ENCODE assay signal across 31 cellular contexts in genomic region chr11:103948331-103948730, GRCh38.
"Had no signal": no experiment of that assay in that cellular context is flagged by ENCODE, and none has a peak within 500 bp of the region (broad histone marks: within the 10 kb centered on the region; RNA-seq: fewer than 3 reads in every experiment).

No MANE protein-coding gene starts in this region.

- H2AFZ ChIP-seq: neural progenitor cell, parathyroid adenoma had no signal

- ATAC-seq: activated CD8-positive, alpha-beta T cell treated with anti-CD3 and anti-CD28 coated beads for 36 hours; activated T-cell treated with anti-CD3 and anti-CD28 coated beads, Interleukin-2, amount 50 U/mL, for 4 hours; activated T-helper 17 cell treated with anti-CD3 and anti-CD28 coated beads, Interleukin-2, amount 50 U/mL, for 72 hours; body of pancreas; stimulated activated naive B cell treated with anti-CD40 and anti-IgM and Interleukin-4, amounts not matched to agents 10 μg/mL and 1 μg/mL and 100 μg/mL, for 72 hours; T-helper 17 cell; upper lobe of right lung had no signal

- H3K4me3 Mint-ChIP-seq: activated B cell treated with CpG ODN at 0.5 μM for 24 hours; activated CD8-positive, alpha-beta T cell treated with anti-CD3 and anti-CD28 coated beads for 36 hours; activated T-cell treated with anti-CD3 and anti-CD28 coated beads, Interleukin-2, amount 50 U/mL, for 4 hours; activated T-helper 17 cell treated with anti-CD3 and anti-CD28 coated beads, Interleukin-2, amount 50 U/mL, for 72 hours; mesothelial cell of epicardium; naive B cell; neural progenitor cell; stimulated activated naive B cell treated with anti-CD40 and anti-IgM and Interleukin-4, amounts not matched to agents 10 μg/mL and 1 μg/mL and 100 μg/mL, for 72 hours; T-helper 17 cell had no signal

- H3K4me1 Mint-ChIP-seq: activated B cell treated with CpG ODN at 0.5 μM for 24 hours; activated T-helper 17 cell treated with anti-CD3 and anti-CD28 coated beads, Interleukin-2, amount 50 U/mL, for 72 hours; naive B cell; neural progenitor cell; stimulated activated naive B cell treated with anti-CD40 and anti-IgM and Interleukin-4, amounts not matched to agents 10 μg/mL and 1 μg/mL and 100 μg/mL, for 72 hours; T-helper 17 cell had no signal

- H3K27ac Mint-ChIP-seq: activated B cell treated with CpG ODN at 0.5 μM for 24 hours; activated CD8-positive, alpha-beta T cell treated with anti-CD3 and anti-CD28 coated beads for 36 hours; activated T-helper 17 cell treated with anti-CD3 and anti-CD28 coated beads, Interleukin-2, amount 50 U/mL, for 72 hours; mesothelial cell of epicardium; naive B cell; neural progenitor cell; stimulated activated naive B cell treated with anti-CD40 and anti-IgM and Interleukin-4, amounts not matched to agents 10 μg/mL and 1 μg/mL and 100 μg/mL, for 72 hours; T-helper 17 cell had no signal

- DNase-seq: activated B cell treated with CpG ODN at 0.5 μM for 24 hours; activated CD4-positive, alpha-beta T cell treated with anti-CD3 and anti-CD28 coated beads, Interleukin-2, amount 50 U/mL, for 1 hour; activated CD8-positive, alpha-beta T cell treated with anti-CD3 and anti-CD28 coated beads for 36 hours; activated gamma-delta T cell treated with Interleukin-2 at 50 U/mL for 16 hours; activated naive CD4-positive, alpha-beta T cell treated with anti-CD3 and anti-CD28 coated beads, Interleukin-2, amount 50 U/mL, for 16 hours; activated T-cell treated with anti-CD3 and anti-CD28 coated beads, Interleukin-2, amount 50 U/mL, for 4 hours; body of pancreas; cerebellar nuclear complex; colonic mucosa; effector memory CD4-positive, alpha-beta T cell; erythroblast; heart left ventricle; left ventricle myocardium inferior; naive B cell; occipital lobe; psoas muscle; sigmoid colon; small intestine; stimulated activated CD4-positive, alpha-beta T cell treated with anti-CD3 and anti-CD28 coated beads, Interleukin-4, amount 100 ng/mL, for 4 hours; stimulated activated CD8-positive, alpha-beta memory T cell treated with anti-CD3 and anti-CD28 coated beads, Interleukin-4, amount 100 ng/mL, for 48 hours; stimulated activated naive B cell treated with anti-CD40 and anti-IgM and Interleukin-4, amounts not matched to agents 10 μg/mL and 1 μg/mL and 100 μg/mL, for 72 hours; stomach; T-helper 17 cell; T1000; thyroid gland; upper lobe of right lung had no signal

- H3K36me3 ChIP-seq: colonic mucosa, heart left ventricle, neural progenitor cell, sigmoid colon, stomach, thyroid gland, upper lobe of right lung had no signal

- H3K27me3 Mint-ChIP-seq: activated B cell treated with CpG ODN at 0.5 μM for 24 hours; activated CD8-positive, alpha-beta T cell treated with anti-CD3 and anti-CD28 coated beads for 36 hours; activated T-helper 17 cell treated with anti-CD3 and anti-CD28 coated beads, Interleukin-2, amount 50 U/mL, for 72 hours; stimulated activated naive B cell treated with anti-CD40 and anti-IgM and Interleukin-4, amounts not matched to agents 10 μg/mL and 1 μg/mL and 100 μg/mL, for 72 hours; T-helper 17 cell had no signal

- H3K4me3 ChIP-seq: body of pancreas, colonic mucosa, heart left ventricle, left ventricle myocardium inferior, neural progenitor cell, psoas muscle, sigmoid colon, stomach, thyroid gland, upper lobe of right lung had no signal

- H3K4me2 ChIP-seq: neural progenitor cell had no signal

- FAIRE-seq: islet of Langerhans, small intestine had no signal

- H3K4me1 ChIP-seq: body of pancreas, colonic mucosa, neural progenitor cell, parathyroid adenoma, psoas muscle, thyroid gland, upper lobe of right lung had no signal

- H3K27me3 ChIP-seq: body of pancreas, colonic mucosa, heart left ventricle, neural progenitor cell, sigmoid colon, stomach, thyroid gland, upper lobe of right lung had no signal

- H3K9me3 Mint-ChIP-seq: activated B cell treated with CpG ODN at 0.5 μM for 24 hours; activated CD8-positive, alpha-beta T cell treated with anti-CD3 and anti-CD28 coated beads for 36 hours; activated T-cell treated with anti-CD3 and anti-CD28 coated beads, Interleukin-2, amount 50 U/mL, for 4 hours; activated T-helper 17 cell treated with anti-CD3 and anti-CD28 coated beads, Interleukin-2, amount 50 U/mL, for 72 hours; naive B cell; neural progenitor cell had no signal

- H3K9ac ChIP-seq: neural progenitor cell, parathyroid adenoma had no signal

- H3K79me2 ChIP-seq: parathyroid adenoma had no signal

- H3K36me3 Mint-ChIP-seq: naive B cell; neural progenitor cell; stimulated activated naive B cell treated with anti-CD40 and anti-IgM and Interleukin-4, amounts not matched to agents 10 μg/mL and 1 μg/mL and 100 μg/mL, for 72 hours had no signal

- H3K9me3 ChIP-seq: body of pancreas, colonic mucosa, heart left ventricle, left ventricle myocardium inferior, psoas muscle, sigmoid colon, stomach, thyroid gland, upper lobe of right lung had no signal

- H3K27ac ChIP-seq: colonic mucosa, left ventricle myocardium inferior, neural progenitor cell, parathyroid adenoma, psoas muscle, stomach, thyroid gland, upper lobe of right lung had no signal
